ENCODE assay signal across 1 cellular context in genomic region chr6:53358440-53359087, GRCh38.
TF ChIP-seq lines count a peak whose summit lies in the region.

No MANE protein-coding gene starts in this region.

TF ChIP-seq in K562, 482 proteins besides CTCF, POLR2A, EP300 and RAD21 (continued from another document and continues in another):
- TF ChIP-seq SMARCB1 (IDR thresholded peaks at IDR 0.05; ENCODE audit: insufficient read length, low read depth) (no peak), ZNF174 (CRISPR knock-in tag; IDR thresholded peaks at IDR 0.05) (no peak), ZNF589 (CRISPR knock-in tag; IDR thresholded peaks at IDR 0.05; ENCODE audit: low read depth) (no peak), CAMTA2 (CRISPR knock-in tag; conservative IDR thresholded peaks at IDR 0.05) (no peak), GTF2F1 (IDR thresholded peaks at IDR 0.05; ENCODE audit: low read depth, low read length) (no peak), ARID4B (CRISPR knock-in tag; IDR thresholded peaks at IDR 0.05) (no peak), NRF1 (conservative IDR thresholded peaks at IDR 0.05 in 1 of 2, IDR thresholded peaks at IDR 0.05 in 1 of 2) (no peak), ZBTB8A (IDR thresholded peaks at IDR 0.05; ENCODE audit: partially characterized antibody) (no peak), E2F5 (CRISPR knock-in tag; IDR thresholded peaks at IDR 0.05) (no peak), ZNF212 (CRISPR knock-in tag; IDR thresholded peaks at IDR 0.05) (no peak), HMGXB4 (CRISPR knock-in tag; IDR thresholded peaks at IDR 0.05) (no peak; the same call in 1 of the 2 replicates), CLOCK (CRISPR knock-in tag; IDR thresholded peaks at IDR 0.05; ENCODE audit: borderline replicate concordance) (no peak), PKNOX1 (IDR thresholded peaks at IDR 0.05) (no peak), SAFB2 (IDR thresholded peaks at IDR 0.05; ENCODE audit: borderline replicate concordance, low read depth, low read length, severe bottlenecking) (no peak), HBP1 (CRISPR knock-in tag; IDR thresholded peaks at IDR 0.05) (no peak), EHMT2 (IDR thresholded peaks at IDR 0.05) (no peak), MBD2 (IDR thresholded peaks at IDR 0.05; ENCODE audit: borderline replicate concordance, low read depth) (no peak), YBX1 (IDR thresholded peaks at IDR 0.05) (no peak), MTF1 (CRISPR knock-in tag; IDR thresholded peaks at IDR 0.05; ENCODE audit: borderline replicate concordance) (no peak), POLR2B (IDR thresholded peaks at IDR 0.05; ENCODE audit: low read depth, partially characterized antibody) (peak; percentile 63), ZNF146 (CRISPR knock-in tag; IDR thresholded peaks at IDR 0.05; ENCODE audit: unreplicated experiment) (no peak), BHLHE40 (IDR thresholded peaks at IDR 0.05; ENCODE audit: low read length) (no peak; the same call in 1 of the 2 replicates), ZNF197 (CRISPR knock-in tag; IDR thresholded peaks at IDR 0.05; ENCODE audit: low read depth) (peak; percentile 61; the same call in 1 of the 2 replicates), ADNP (tag; IDR thresholded peaks at IDR 0.05) (no peak), ZBTB17 (CRISPR knock-in tag; IDR thresholded peaks at IDR 0.05) (no peak), ESRRB (CRISPR knock-in tag; IDR thresholded peaks at IDR 0.05; ENCODE audit: borderline replicate concordance) (no peak), HINFP (tag; conservative IDR thresholded peaks at IDR 0.05; ENCODE audit: low read depth) (0 out of 2 replicates have a peak, but pooled peaks have one; percentile 14), GTF2B (IDR thresholded peaks at IDR 0.05; ENCODE audit: extremely low read depth, insufficient read length) (no peak), NEUROD1 (IDR thresholded peaks at IDR 0.05; ENCODE audit: borderline replicate concordance, low read depth, low read length, partially characterized antibody) (peak; percentile 16), ZNF764 (CRISPR knock-in tag; IDR thresholded peaks at IDR 0.05; ENCODE audit: low read depth) (no peak), ELK1 (CRISPR knock-in tag; IDR thresholded peaks at IDR 0.05) (no peak), ARID3B (CRISPR knock-in tag; IDR thresholded peaks at IDR 0.05; ENCODE audit: borderline replicate concordance) (no peak), ZNF639 (CRISPR knock-in tag; conservative IDR thresholded peaks at IDR 0.05 in 1 of 2, IDR thresholded peaks at IDR 0.05 in 1 of 2) (peak in 1 of 2 experiments; percentile 29; a peak in 1 of 4 replicates), XRCC3 (IDR thresholded peaks at IDR 0.05) (no peak), SETDB1 (IDR thresholded peaks at IDR 0.05; ENCODE audit: low read length) (no peak), KAT7 (CRISPR knock-in tag; IDR thresholded peaks at IDR 0.05; ENCODE audit: borderline replicate concordance) (0 out of 2 replicates have a peak, but pooled peaks have one; percentile 4), ZNF436 (CRISPR knock-in tag; IDR thresholded peaks at IDR 0.05) (no peak), SIRT6 (IDR thresholded peaks at IDR 0.05; ENCODE audit: low read depth, low read length) (no peak), USF2 (CRISPR knock-in tag; IDR thresholded peaks at IDR 0.05) (no peak), ZNF232 (CRISPR knock-in tag; IDR thresholded peaks at IDR 0.05) (no peak), ZNF316 (IDR thresholded peaks at IDR 0.05) (no peak)
